Comparison of ENCODE assay signal across 1 cellular context in genomic region chr20:10565191-10565921, GRCh38.
A peak's percentile ranks its signal among the peaks of the same experiment; 100 is the strongest.
TF ChIP-seq lines count a peak whose summit lies in the region.

No MANE protein-coding gene starts in this region.

TF ChIP-seq in HepG2, 621 proteins besides CTCF, POLR2A, EP300 and RAD21 (continued from another document and continues in another):
- TF ChIP-seq THRA (CRISPR knock-in tag; IDR thresholded peaks at IDR 0.05; ENCODE audit: borderline replicate concordance): peak; percentile 85; the same call in 1 of the 2 replicates
- TF ChIP-seq, protein P1, sequence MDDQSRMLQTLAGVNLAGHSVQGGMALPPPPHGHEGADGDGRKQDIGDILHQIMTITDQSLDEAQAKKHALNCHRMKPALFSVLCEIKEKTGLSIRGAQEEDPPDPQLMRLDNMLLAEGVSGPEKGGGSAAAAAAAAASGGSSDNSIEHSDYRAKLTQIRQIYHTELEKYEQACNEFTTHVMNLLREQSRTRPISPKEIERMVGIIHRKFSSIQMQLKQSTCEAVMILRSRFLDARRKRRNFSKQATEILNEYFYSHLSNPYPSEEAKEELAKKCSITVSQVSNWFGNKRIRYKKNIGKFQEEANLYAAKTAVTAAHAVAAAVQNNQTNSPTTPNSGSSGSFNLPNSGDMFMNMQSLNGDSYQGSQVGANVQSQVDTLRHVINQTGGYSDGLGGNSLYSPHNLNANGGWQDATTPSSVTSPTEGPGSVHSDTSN (CRISPR knock-in tag; IDR thresholded peaks at IDR 0.05; ENCODE audit: borderline replicate concordance): no peak
- TF ChIP-seq HDAC1 (CRISPR knock-in tag; IDR thresholded peaks at IDR 0.05): peak; percentile 59; the same call in 1 of the 2 replicates
- peak; percentile 75; the same call in 1 of the 2 replicates for TF ChIP-seq ZC3H4 (CRISPR knock-in tag; IDR thresholded peaks at IDR 0.05; ENCODE audit: borderline replicate concordance)
- TF ChIP-seq, protein P2, sequence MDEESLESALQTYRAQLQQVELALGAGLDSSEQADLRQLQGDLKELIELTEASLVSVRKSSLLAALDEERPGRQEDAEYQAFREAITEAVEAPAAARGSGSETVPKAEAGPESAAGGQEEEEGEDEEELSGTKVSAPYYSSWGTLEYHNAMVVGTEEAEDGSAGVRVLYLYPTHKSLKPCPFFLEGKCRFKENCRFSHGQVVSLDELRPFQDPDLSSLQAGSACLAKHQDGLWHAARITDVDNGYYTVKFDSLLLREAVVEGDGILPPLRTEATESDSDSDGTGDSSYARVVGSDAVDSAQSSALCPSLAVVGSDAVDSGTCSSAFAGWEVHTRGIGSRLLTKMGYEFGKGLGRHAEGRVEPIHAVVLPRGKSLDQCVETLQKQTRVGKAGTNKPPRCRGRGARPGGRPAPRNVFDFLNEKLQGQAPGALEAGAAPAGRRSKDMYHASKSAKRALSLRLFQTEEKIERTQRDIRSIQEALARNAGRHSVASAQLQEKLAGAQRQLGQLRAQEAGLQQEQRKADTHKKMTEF (CRISPR knock-in tag; IDR thresholded peaks at IDR 0.05): peak; percentile 95
- peak; percentile 58; the same call in 1 of the 2 replicates for TF ChIP-seq TBX3 (IDR thresholded peaks at IDR 0.05; ENCODE audit: borderline replicate concordance)
- TF ChIP-seq ZNF121 (CRISPR knock-in tag; IDR thresholded peaks at IDR 0.05): no peak
- peak; percentile 75; the same call in 1 of the 2 replicates for TF ChIP-seq ZNF747 (CRISPR knock-in tag; IDR thresholded peaks at IDR 0.05; ENCODE audit: borderline replicate concordance)
- TF ChIP-seq CHD4 (IDR thresholded peaks at IDR 0.05; ENCODE audit: borderline replicate concordance, low read length): peak; percentile 81; the same call in 1 of the 2 replicates
- 0 out of 4 replicates have a peak, but pooled peaks of 1 of the 2 experiments have one; percentile 1 for TF ChIP-seq MAFK (conservative IDR thresholded peaks at IDR 0.05 in 1 of 2, IDR thresholded peaks at IDR 0.05 in 1 of 2; ENCODE audit: low read length in 2 of 2)
- TF ChIP-seq, protein P3, sequence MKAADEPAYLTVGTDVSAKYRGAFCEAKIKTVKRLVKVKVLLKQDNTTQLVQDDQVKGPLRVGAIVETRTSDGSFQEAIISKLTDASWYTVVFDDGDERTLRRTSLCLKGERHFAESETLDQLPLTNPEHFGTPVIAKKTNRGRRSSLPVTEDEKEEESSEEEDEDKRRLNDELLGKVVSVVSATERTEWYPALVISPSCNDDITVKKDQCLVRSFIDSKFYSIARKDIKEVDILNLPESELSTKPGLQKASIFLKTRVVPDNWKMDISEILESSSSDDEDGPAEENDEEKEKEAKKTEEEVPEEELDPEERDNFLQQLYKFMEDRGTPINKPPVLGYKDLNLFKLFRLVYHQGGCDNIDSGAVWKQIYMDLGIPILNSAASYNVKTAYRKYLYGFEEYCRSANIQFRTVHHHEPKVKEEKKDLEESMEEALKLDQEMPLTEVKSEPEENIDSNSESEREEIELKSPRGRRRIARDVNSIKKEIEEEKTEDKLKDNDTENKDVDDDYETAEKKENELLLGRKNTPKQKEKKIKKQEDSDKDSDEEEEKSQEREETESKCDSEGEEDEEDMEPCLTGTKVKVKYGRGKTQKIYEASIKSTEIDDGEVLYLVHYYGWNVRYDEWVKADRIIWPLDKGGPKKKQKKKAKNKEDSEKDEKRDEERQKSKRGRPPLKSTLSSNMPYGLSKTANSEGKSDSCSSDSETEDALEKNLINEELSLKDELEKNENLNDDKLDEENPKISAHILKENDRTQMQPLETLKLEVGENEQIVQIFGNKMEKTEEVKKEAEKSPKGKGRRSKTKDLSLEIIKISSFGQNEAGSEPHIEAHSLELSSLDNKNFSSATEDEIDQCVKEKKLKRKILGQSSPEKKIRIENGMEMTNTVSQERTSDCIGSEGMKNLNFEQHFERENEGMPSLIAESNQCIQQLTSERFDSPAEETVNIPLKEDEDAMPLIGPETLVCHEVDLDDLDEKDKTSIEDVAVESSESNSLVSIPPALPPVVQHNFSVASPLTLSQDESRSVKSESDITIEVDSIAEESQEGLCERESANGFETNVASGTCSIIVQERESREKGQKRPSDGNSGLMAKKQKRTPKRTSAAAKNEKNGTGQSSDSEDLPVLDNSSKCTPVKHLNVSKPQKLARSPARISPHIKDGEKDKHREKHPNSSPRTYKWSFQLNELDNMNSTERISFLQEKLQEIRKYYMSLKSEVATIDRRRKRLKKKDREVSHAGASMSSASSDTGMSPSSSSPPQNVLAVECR (CRISPR knock-in tag; IDR thresholded peaks at IDR 0.05; ENCODE audit: borderline replicate concordance): 0 out of 2 replicates have a peak, but pooled peaks have one; percentile 24
- TF ChIP-seq ISL2 (CRISPR knock-in tag; IDR thresholded peaks at IDR 0.05): peak; percentile 89
- TF ChIP-seq FOXJ3 (CRISPR knock-in tag; IDR thresholded peaks at IDR 0.05; ENCODE audit: borderline replicate concordance): peak; percentile 98
- no peak for TF ChIP-seq KIAA2018 (CRISPR knock-in tag; IDR thresholded peaks at IDR 0.05; ENCODE audit: borderline replicate concordance)
- peak; percentile 97; the same call in 1 of the 2 replicates for TF ChIP-seq ZBTB20 (CRISPR knock-in tag; IDR thresholded peaks at IDR 0.05; ENCODE audit: borderline replicate concordance, low read depth)
- TF ChIP-seq HNF4A (CRISPR knock-in tag; IDR thresholded peaks at IDR 0.05): peak; percentile 99
- no peak for TF ChIP-seq EED (CRISPR knock-in tag; IDR thresholded peaks at IDR 0.05)
- no peak for TF ChIP-seq GTF2F1 (IDR thresholded peaks at IDR 0.05; ENCODE audit: low read length)
- TF ChIP-seq ZNF281 (CRISPR knock-in tag; IDR thresholded peaks at IDR 0.05; ENCODE audit: borderline replicate concordance): peak; percentile 66; the same call in 1 of the 2 replicates
- TF ChIP-seq NFKB2 (CRISPR knock-in tag; IDR thresholded peaks at IDR 0.05; ENCODE audit: borderline replicate concordance): 0 out of 2 replicates have a peak, but pooled peaks have one; percentile 21
- TF ChIP-seq NKX3-1 (CRISPR knock-in tag; IDR thresholded peaks at IDR 0.05): peak; percentile 67; the same call in 1 of the 2 replicates
- no peak for TF ChIP-seq ZNF549 (CRISPR knock-in tag; IDR thresholded peaks at IDR 0.05)
- TF ChIP-seq MTF1 (CRISPR knock-in tag; IDR thresholded peaks at IDR 0.05): no peak
- TF ChIP-seq PPARG (CRISPR knock-in tag; conservative IDR thresholded peaks at IDR 0.05): peak; percentile 93
- peak; percentile 67 for TF ChIP-seq MXD4 (CRISPR knock-in tag; IDR thresholded peaks at IDR 0.05)
- TF ChIP-seq TCF7 (IDR thresholded peaks at IDR 0.05; ENCODE audit: low read depth): peak; percentile 98
- 0 out of 2 replicates have a peak, but pooled peaks have one; percentile 69 for TF ChIP-seq DDIT3 (CRISPR knock-in tag; IDR thresholded peaks at IDR 0.05)
- TF ChIP-seq ZNF496 (CRISPR knock-in tag; IDR thresholded peaks at IDR 0.05; ENCODE audit: insufficient replicate concordance): no peak
- peak; percentile 14; the same call in 1 of the 2 replicates for TF ChIP-seq ZNF362 (CRISPR knock-in tag; IDR thresholded peaks at IDR 0.05; ENCODE audit: borderline replicate concordance)
- TF ChIP-seq ELF3 (CRISPR knock-in tag; IDR thresholded peaks at IDR 0.05): peak; percentile 98
- TF ChIP-seq, protein P4, sequence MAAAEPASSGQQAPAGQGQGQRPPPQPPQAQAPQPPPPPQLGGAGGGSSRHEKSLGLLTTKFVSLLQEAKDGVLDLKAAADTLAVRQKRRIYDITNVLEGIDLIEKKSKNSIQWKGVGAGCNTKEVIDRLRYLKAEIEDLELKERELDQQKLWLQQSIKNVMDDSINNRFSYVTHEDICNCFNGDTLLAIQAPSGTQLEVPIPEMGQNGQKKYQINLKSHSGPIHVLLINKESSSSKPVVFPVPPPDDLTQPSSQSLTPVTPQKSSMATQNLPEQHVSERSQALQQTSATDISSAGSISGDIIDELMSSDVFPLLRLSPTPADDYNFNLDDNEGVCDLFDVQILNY (CRISPR knock-in tag; conservative IDR thresholded peaks at IDR 0.05): no peak
- peak; percentile 65; the same call in 1 of the 2 replicates for TF ChIP-seq ZNF652 (CRISPR knock-in tag; IDR thresholded peaks at IDR 0.05; ENCODE audit: borderline replicate concordance, low read depth)
- TF ChIP-seq SNAPC2 (CRISPR knock-in tag; IDR thresholded peaks at IDR 0.05): no peak
